17 cellular contexts compared by ENCODE assay signal in genomic region chr4:10965196-10965595, GRCh38.
DNase-seq lines count a peak whose midpoint lies in the region; ATAC-seq lines count a peak whose summit lies in the region.
"Had no signal": no experiment of that assay in that cellular context is flagged by ENCODE, and none has a peak within 500 bp of the region (broad histone marks: within the 10 kb centered on the region; RNA-seq: fewer than 3 reads in every experiment).

No MANE protein-coding gene starts in this region.

- peak overlapping the region in 8 of 11 experiments; percentile 57 to 90 (median 78); a peak in 16 of 22 replicates for H3K4me2 ChIP-seq in BLaER1 treated with 17β-estradiol and CSF1 and Interleukin-3, amounts not matched to agents 10 nM and 100 nM
- H3K4me2 ChIP-seq in mesendoderm (ENCODE audit: low read length) = no peak overlapping the region
- H3K4me2 ChIP-seq: A549 had no signal

- WGBS in mesendoderm (ENCODE audit: extremely low coverage, insufficient coverage, low lambda C conversion rate) = no CpG with 5 or more reads among the region's 5 CpGs

- no peaks in the 10 kb centered on the region for H3K9me3 ChIP-seq in BLaER1 treated with 17β-estradiol and CSF1 and Interleukin-3, amounts not matched to agents 10 nM and 100 nM (replicated peaks in 1 of 11)
- H3K9me3 ChIP-seq: A549 had no signal

- no peaks in the 10 kb centered on the region for H3K36me3 Mint-ChIP-seq in activated naive CD8-positive, alpha-beta T cell treated with anti-CD3 and anti-CD28 coated beads for 36 hours

- H3K27me3 ChIP-seq in BLaER1 treated with 17β-estradiol and CSF1 and Interleukin-3, amounts not matched to agents 10 nM and 100 nM = no peaks in the 10 kb centered on the region
- H3K27me3 ChIP-seq in mesendoderm (ENCODE audit: insufficient read depth, low read length, poor library complexity) = no peaks in the 10 kb centered on the region

- DNase-seq in HCEC 1CT = peak; percentile 9
- DNase-seq in NCI-H69 (lab: John Stamatoyannopoulos, UW) = peak; percentile 91
- no peak for DNase-seq in mesendoderm
- no peak for DNase-seq in activated naive CD8-positive, alpha-beta T cell treated with anti-CD3 and anti-CD28 coated beads for 36 hours
- DNase-seq in NCI-H82 (lab: John Stamatoyannopoulos, UW) = no peak
- DNase-seq: DMS79, GDM1, NCI-H1092, NCI-H187 treated with DMSO at 0.1 percent for 48 hours, SHP77 had no signal

- H4K8ac ChIP-seq in mesendoderm (ENCODE audit: low read depth, low read length) = no peak overlapping the region

- ATAC-seq in HG02852 (IDR thresholded peaks at IDR 0.05; ENCODE audit: unreplicated experiment) (no peak), HG02623 (IDR thresholded peaks at IDR 0.05; ENCODE audit: unreplicated experiment) (no peak)
- ATAC-seq: A549, K562 had no signal

- no peak overlapping the region for H4K5ac ChIP-seq in mesendoderm (ENCODE audit: low read length)

- H3K36me3 ChIP-seq in BLaER1 treated with 17β-estradiol and CSF1 and Interleukin-3, amounts not matched to agents 10 nM and 100 nM = no peaks in the 10 kb centered on the region
- no peaks in the 10 kb centered on the region for H3K36me3 ChIP-seq in mesendoderm (ENCODE audit: control insufficient read depth, insufficient read depth, low read length)

- no peak overlapping the region for H2BK15ac ChIP-seq in mesendoderm (replicated peaks; ENCODE audit: low read depth)

- H3K4ac ChIP-seq in mesendoderm (ENCODE audit: low read depth, low read length) = no peak overlapping the region

- no peak overlapping the region for H3K23ac ChIP-seq in mesendoderm (ENCODE audit: low read length)

- H3K27ac Mint-ChIP-seq in activated naive CD8-positive, alpha-beta T cell treated with anti-CD3 and anti-CD28 coated beads for 36 hours = no peak overlapping the region
- H3K27ac Mint-ChIP-seq: GM23338 had no signal

- H3K4me1 ChIP-seq in BLaER1 treated with 17β-estradiol and CSF1 and Interleukin-3, amounts not matched to agents 10 nM and 100 nM = peaks cover 23 to 57% (median 31%) of the 10 kb centered on the region in 10 experiments
- peaks cover 3% of the 10 kb centered on the region for H3K4me1 ChIP-seq in mesendoderm (ENCODE audit: control insufficient read depth, low read depth, low read length)
- H3K4me1 ChIP-seq: A549 had no signal

- peak overlapping the region; percentile 10 for H2AK5ac ChIP-seq in mesendoderm (ENCODE audit: low read length)

- no peaks in the 10 kb centered on the region for H3K79me2 ChIP-seq in mesendoderm (ENCODE audit: control insufficient read depth, insufficient read depth, low read length)

- H3K56ac ChIP-seq in mesendoderm (ENCODE audit: low read length) = no peak overlapping the region

- H3K27me3 Mint-ChIP-seq in activated naive CD8-positive, alpha-beta T cell treated with anti-CD3 and anti-CD28 coated beads for 36 hours = peaks cover 3% of the 10 kb centered on the region

- peak overlapping the region in 3 of 11 experiments; percentile 14 to 43 (median 16); a peak in 1 of 22 replicates for H3K27ac ChIP-seq in BLaER1 treated with 17β-estradiol and CSF1 and Interleukin-3, amounts not matched to agents 10 nM and 100 nM
- H3K27ac ChIP-seq in mesendoderm (ENCODE audit: low read depth, low read length) = no peak overlapping the region
- H3K27ac ChIP-seq: A549, HL-60 had no signal

- H2BK5ac ChIP-seq in mesendoderm (ENCODE audit: low read length) = no peak overlapping the region

- no peak overlapping the region for H3K4me3 Mint-ChIP-seq in activated naive CD8-positive, alpha-beta T cell treated with anti-CD3 and anti-CD28 coated beads for 36 hours
- H3K4me3 Mint-ChIP-seq: GM23338 had no signal

- H3K79me1 ChIP-seq in mesendoderm (ENCODE audit: low read length) = no peaks in the 10 kb centered on the region

- H3K9ac ChIP-seq in BLaER1 treated with 17β-estradiol and CSF1 and Interleukin-3, amounts not matched to agents 10 nM and 100 nM = no peak overlapping the region
- no peak overlapping the region for H3K9ac ChIP-seq in mesendoderm (ENCODE audit: low read length)

- no peaks in the 10 kb centered on the region for H4K20me1 ChIP-seq in BLaER1 treated with 17β-estradiol and CSF1 and Interleukin-3, amounts not matched to agents 10 nM and 100 nM

- H3K4me3 ChIP-seq in BLaER1 treated with 17β-estradiol and CSF1 and Interleukin-3, amounts not matched to agents 10 nM and 100 nM = 0 out of 20 replicates have a peak overlapping the region, but pooled peaks of 1 of the 10 experiments have one; percentile 40
- no peak overlapping the region for H3K4me3 ChIP-seq in mesendoderm (ENCODE audit: low read length)
- H3K4me3 ChIP-seq: A549, GM23338, K562 had no signal

- H3K18ac ChIP-seq in mesendoderm (ENCODE audit: low read length) = no peak overlapping the region

- H3K9me3 Mint-ChIP-seq in activated naive CD8-positive, alpha-beta T cell treated with anti-CD3 and anti-CD28 coated beads for 36 hours = no peaks in the 10 kb centered on the region
- H3K9me3 Mint-ChIP-seq: GM23338 had no signal

- H3K4me1 Mint-ChIP-seq in activated naive CD8-positive, alpha-beta T cell treated with anti-CD3 and anti-CD28 coated beads for 36 hours = no peaks in the 10 kb centered on the region

- H2BK120ac ChIP-seq in mesendoderm (ENCODE audit: low read depth, low read length) = no peak overlapping the region

Comparison
In these comparisons a context has a peak if more than half of its experiments do, and no peak if none do; other contexts are left out.
1. DNase-seq: peak in HCEC 1CT (single experiment) and NCI-H69 (single experiment); none in mesendoderm (single experiment), activated naive CD8-positive, alpha-beta T cell treated with anti-CD3 and anti-CD28 coated beads for 36 hours (single experiment) and NCI-H82 (single experiment).